Comparison of ENCODE assay signal across 11 cellular contexts in genomic region chr15:79185199-79185598, GRCh38.
DNase-seq lines count a peak whose midpoint lies in the region; ATAC-seq and TF ChIP-seq lines count a peak whose summit lies in the region.
"Had no signal": no experiment of that assay in that cellular context is flagged by ENCODE, and none has a peak within 500 bp of the region (broad histone marks: within the 10 kb centered on the region; RNA-seq: fewer than 3 reads in every experiment).

No MANE protein-coding gene starts in this region.

- H3K4me3 ChIP-seq in heart right ventricle, result no peak overlapping the region
- no peak overlapping the region for H3K4me3 ChIP-seq in upper lobe of right lung
- no peak overlapping the region for H3K4me3 ChIP-seq in transverse colon

- H3K27ac Mint-ChIP-seq in natural killer cell, result no peak overlapping the region
- H3K27ac Mint-ChIP-seq: activated naive CD4-positive, alpha-beta T cell treated with anti-CD3 and anti-CD28 coated beads, Interleukin-2, amount 50 U/mL, for 24 hours had no signal

- TF ChIP-seq EP300 in transverse colon (IDR thresholded peaks at IDR 0.05; ENCODE audit: low read depth), result no peak

- no peak for TF ChIP-seq CTCF in heart right ventricle (IDR thresholded peaks at IDR 0.05)
- peak; percentile 44 for TF ChIP-seq CTCF in foreskin keratinocyte (conservative IDR thresholded peaks at IDR 0.05)
- no peak for TF ChIP-seq CTCF in upper lobe of right lung (IDR thresholded peaks at IDR 0.05)
- TF ChIP-seq CTCF in transverse colon (IDR thresholded peaks at IDR 0.05), result no peak
- no peak for TF ChIP-seq CTCF in natural killer cell (IDR thresholded peaks at IDR 0.05)

- H3K36me3 Mint-ChIP-seq in natural killer cell, result no peaks in the 10 kb centered on the region
- H3K36me3 Mint-ChIP-seq: activated naive CD4-positive, alpha-beta T cell treated with anti-CD3 and anti-CD28 coated beads, Interleukin-2, amount 50 U/mL, for 24 hours had no signal

- H3K27me3 ChIP-seq in heart right ventricle (peaks cover 0 to 20% (median 0%) of the 10 kb centered on the region in 7 donors), foreskin keratinocyte (peaks cover 3% of the 10 kb centered on the region), upper lobe of right lung (no peaks in the 10 kb centered on the region), transverse colon (no peaks in the 10 kb centered on the region)

- H3K36me3 ChIP-seq in heart right ventricle (no peaks in the 10 kb centered on the region), upper lobe of right lung (no peaks in the 10 kb centered on the region), transverse colon (no peaks in the 10 kb centered on the region)

- TF ChIP-seq POLR2A in transverse colon (IDR thresholded peaks at IDR 0.05), result no peak

- no peaks in the 10 kb centered on the region for H3K9me3 Mint-ChIP-seq in natural killer cell
- H3K9me3 Mint-ChIP-seq: activated naive CD4-positive, alpha-beta T cell treated with anti-CD3 and anti-CD28 coated beads, Interleukin-2, amount 50 U/mL, for 24 hours had no signal

- H3K4me1 Mint-ChIP-seq in natural killer cell, result no peaks in the 10 kb centered on the region
- H3K4me1 Mint-ChIP-seq: activated naive CD4-positive, alpha-beta T cell treated with anti-CD3 and anti-CD28 coated beads, Interleukin-2, amount 50 U/mL, for 24 hours had no signal

- peaks cover 3 to 8% of the 10 kb centered on the region in 2 donors for H3K27me3 Mint-ChIP-seq in natural killer cell (ENCODE audit: low read depth in 2 of 2)

- ATAC-seq in heart right ventricle (no peak), SK-N-SH treated with all-trans-retinoic acid at 6 μM for 48 hours (peak; percentile 68), foreskin keratinocyte (peak; percentile 42), upper lobe of right lung (peak; percentile 40), natural killer cell (no peak), GM18909 (IDR thresholded peaks at IDR 0.05; ENCODE audit: poor library complexity, unreplicated experiment) (no peak)
- ATAC-seq: Right ventricle myocardium inferior had no signal

- intact Hi-C loops in cardiac septum (cut with DNase I), result loop anchor here (2.0 kb wide), 1 partner anchor 274 kb away; no protein-coding TSS in a partner anchor
- intact Hi-C loops in heart right ventricle (cut with DNase I), result loop anchor here in 7 of 10 donors (1.0 to 10.0 kb wide), 6 partner anchors 154 to 550 kb away; no protein-coding TSS in a partner anchor
- intact Hi-C loops in upper lobe of right lung (cut with DNase I), result loop anchor here (10.0 kb wide), 1 partner anchor 160 kb away; no protein-coding TSS in a partner anchor
- intact Hi-C loops in transverse colon (cut with DNase I; ENCODE audit: low total_unique reads), result loop anchor here (2.0 kb wide), 1 partner anchor 156 kb away; no protein-coding TSS in a partner anchor
- intact Hi-C loops in natural killer cell (cut with micrococcal nuclease), result loop anchor here (10.0 kb wide), 2 partner anchors 330 to 430 kb away; no protein-coding TSS in a partner anchor

- H3K27ac ChIP-seq in heart right ventricle (no peak overlapping the region), foreskin keratinocyte (no peak overlapping the region), upper lobe of right lung (no peak overlapping the region), transverse colon (no peak overlapping the region)

- H3K9me3 ChIP-seq in heart right ventricle (no peaks in the 10 kb centered on the region), upper lobe of right lung (no peaks in the 10 kb centered on the region), transverse colon (no peaks in the 10 kb centered on the region)

- in situ Hi-C loops in transverse colon (cut with MboI; ENCODE audit: low pct_ligation_motif_present in 1 of 4, low pct_unique_long_range_greater_than_20kb in 1 of 4, low sequenced_read_pairs in 3 of 4), result loop anchor here (10.0 to 25.0 kb wide), 3 partner anchors 150 to 273 kb away; no protein-coding TSS in a partner anchor

- peak; percentile 70 for DNase-seq in cardiac septum (ENCODE audit: low spot score)
- DNase-seq in heart right ventricle, result no peak
- DNase-seq in foreskin keratinocyte, result no peak
- no peak for DNase-seq in upper lobe of right lung
- no peak for DNase-seq in transverse colon
- DNase-seq in natural killer cell, result no peak
- DNase-seq: DMS79 had no signal

- H3K4me3 Mint-ChIP-seq in natural killer cell, result no peak overlapping the region
- H3K4me3 Mint-ChIP-seq: activated naive CD4-positive, alpha-beta T cell treated with anti-CD3 and anti-CD28 coated beads, Interleukin-2, amount 50 U/mL, for 24 hours had no signal

- no peaks in the 10 kb centered on the region for H3K4me1 ChIP-seq in heart right ventricle
- H3K4me1 ChIP-seq in foreskin keratinocyte, result no peaks in the 10 kb centered on the region
- no peaks in the 10 kb centered on the region for H3K4me1 ChIP-seq in upper lobe of right lung
- H3K4me1 ChIP-seq in transverse colon, result no peaks in the 10 kb centered on the region

- WGBS in heart right ventricle, 2 donors, result 83 to 88% methylated on average over 7 of the region's 7 CpGs
- 75 to 83% methylated on average over 4 to 7 of the region's 7 CpGs for WGBS in transverse colon (ENCODE audit: low coverage in 1 of 2), 2 donors

TF ChIP-seq in SK-N-SH treated with all-trans-retinoic acid at 6 μM for 48 hours, 23 proteins besides CTCF, POLR2A, EP300 and RAD21 (continues in another document):
- no peak for TF ChIP-seq CREB5 (CRISPR knock-in tag; IDR thresholded peaks at IDR 0.05; ENCODE audit: low read depth)
- TF ChIP-seq ISL1 (CRISPR knock-in tag; IDR thresholded peaks at IDR 0.05), result no peak
- no peak for TF ChIP-seq ZFP3 (CRISPR knock-in tag; IDR thresholded peaks at IDR 0.05)
- TF ChIP-seq RARB (CRISPR knock-in tag; IDR thresholded peaks at IDR 0.05), result no peak
- no peak for TF ChIP-seq TOX (CRISPR knock-in tag; IDR thresholded peaks at IDR 0.05; ENCODE audit: borderline replicate concordance)
- no peak for TF ChIP-seq PPARA (CRISPR knock-in tag; IDR thresholded peaks at IDR 0.05; ENCODE audit: borderline replicate concordance)
- no peak for TF ChIP-seq ZFP30 (CRISPR knock-in tag; IDR thresholded peaks at IDR 0.05)
- no peak for TF ChIP-seq ZC3H10 (CRISPR knock-in tag; IDR thresholded peaks at IDR 0.05)
- TF ChIP-seq GLIS3 (CRISPR knock-in tag; IDR thresholded peaks at IDR 0.05), result no peak
- no peak for TF ChIP-seq PATZ1 (CRISPR knock-in tag; IDR thresholded peaks at IDR 0.05; ENCODE audit: borderline replicate concordance)
- TF ChIP-seq ZNF565 (CRISPR knock-in tag; conservative IDR thresholded peaks at IDR 0.05; ENCODE audit: low read depth), result no peak
- no peak for TF ChIP-seq CSDC2 (CRISPR knock-in tag; IDR thresholded peaks at IDR 0.05)
- TF ChIP-seq OSR1 (CRISPR knock-in tag; IDR thresholded peaks at IDR 0.05), result no peak
- TF ChIP-seq POU6F1 (CRISPR knock-in tag; IDR thresholded peaks at IDR 0.05; ENCODE audit: borderline replicate concordance, low read depth), result no peak
- no peak for TF ChIP-seq BACH2 (CRISPR knock-in tag; IDR thresholded peaks at IDR 0.05; ENCODE audit: borderline replicate concordance)
- TF ChIP-seq ZNF70 (CRISPR knock-in tag; IDR thresholded peaks at IDR 0.05), result no peak
- no peak for TF ChIP-seq SNAI2 (CRISPR knock-in tag; IDR thresholded peaks at IDR 0.05)
- no peak for TF ChIP-seq ARNTL (CRISPR knock-in tag; IDR thresholded peaks at IDR 0.05; ENCODE audit: borderline replicate concordance, low read depth)

Comparison
In these comparisons a context has a peak if more than half of its experiments do, and no peak if none do; other contexts are left out.
1. ATAC-seq: peak in SK-N-SH treated with all-trans-retinoic acid at 6 μM for 48 hours (single experiment), foreskin keratinocyte (single experiment) and upper lobe of right lung (single experiment); none in heart right ventricle (0 of 8), natural killer cell (0 of 3) and GM18909 (single experiment).